ENCODE assay signal across 1 cellular context in genomic region chrX:119206203-119206602, GRCh38.
A peak's percentile ranks its signal among the peaks of the same experiment; 100 is the strongest.
TF ChIP-seq lines count a peak whose summit lies in the region.

No MANE protein-coding gene starts in this region.

TF ChIP-seq in K562, 482 proteins besides CTCF, POLR2A, EP300 and RAD21 (continued from another document and continues in another):
- no peak for TF ChIP-seq ZNF586 (CRISPR knock-in tag; conservative IDR thresholded peaks at IDR 0.05)
- TF ChIP-seq, protein P1, sequence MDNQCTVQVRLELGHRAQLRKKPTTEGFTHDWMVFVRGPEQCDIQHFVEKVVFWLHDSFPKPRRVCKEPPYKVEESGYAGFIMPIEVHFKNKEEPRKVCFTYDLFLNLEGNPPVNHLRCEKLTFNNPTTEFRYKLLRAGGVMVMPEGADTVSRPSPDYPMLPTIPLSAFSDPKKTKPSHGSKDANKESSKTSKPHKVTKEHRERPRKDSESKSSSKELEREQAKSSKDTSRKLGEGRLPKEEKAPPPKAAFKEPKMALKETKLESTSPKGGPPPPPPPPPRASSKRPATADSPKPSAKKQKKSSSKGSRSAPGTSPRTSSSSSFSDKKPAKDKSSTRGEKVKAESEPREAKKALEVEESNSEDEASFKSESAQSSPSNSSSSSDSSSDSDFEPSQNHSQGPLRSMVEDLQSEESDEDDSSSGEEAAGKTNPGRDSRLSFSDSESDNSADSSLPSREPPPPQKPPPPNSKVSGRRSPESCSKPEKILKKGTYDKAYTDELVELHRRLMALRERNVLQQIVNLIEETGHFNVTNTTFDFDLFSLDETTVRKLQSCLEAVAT (IDR thresholded peaks at IDR 0.05) = no peak
- no peak for TF ChIP-seq ZNF740 (CRISPR knock-in tag; IDR thresholded peaks at IDR 0.05)
- 0 out of 4 replicates have a peak, but pooled peaks of 1 of the 2 experiments have one; percentile 42 for TF ChIP-seq ZNF740 (tag; IDR thresholded peaks at IDR 0.05)
- TF ChIP-seq TRIM25 (IDR thresholded peaks at IDR 0.05; ENCODE audit: borderline replicate concordance) = no peak
- TF ChIP-seq SP1 (CRISPR knock-in tag; IDR thresholded peaks at IDR 0.05) = no peak
- TF ChIP-seq PTRF (tag; IDR thresholded peaks at IDR 0.05) = no peak
- no peak for TF ChIP-seq NFATC3 (IDR thresholded peaks at IDR 0.05)
- TF ChIP-seq GTF2A2 (tag; IDR thresholded peaks at IDR 0.05) = no peak
- TF ChIP-seq ZNF184 (CRISPR knock-in tag; IDR thresholded peaks at IDR 0.05) = no peak
- TF ChIP-seq, protein P2, sequence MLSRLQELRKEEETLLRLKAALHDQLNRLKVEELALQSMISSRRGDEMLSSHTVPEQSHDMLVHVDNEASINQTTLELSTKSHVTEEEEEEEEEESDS (CRISPR knock-in tag; IDR thresholded peaks at IDR 0.05) = no peak
- TF ChIP-seq ZNF778 (CRISPR knock-in tag; IDR thresholded peaks at IDR 0.05) = no peak
- no peak for TF ChIP-seq SPI1 (IDR thresholded peaks at IDR 0.05; ENCODE audit: borderline replicate concordance, low read depth, low read length)
- no peak for TF ChIP-seq ZNF212 (CRISPR knock-in tag; IDR thresholded peaks at IDR 0.05)
- TF ChIP-seq ATF1 (CRISPR knock-in tag; IDR thresholded peaks at IDR 0.05) = no peak
- TF ChIP-seq ATF1 (tag; IDR thresholded peaks at IDR 0.05) = peak; percentile 22; the same call in 1 of the 2 replicates
- TF ChIP-seq ZNF347 (CRISPR knock-in tag; IDR thresholded peaks at IDR 0.05; ENCODE audit: low read depth) = no peak
- TF ChIP-seq HDAC8 (tag; IDR thresholded peaks at IDR 0.05) = no peak
- no peak for TF ChIP-seq KAT2B (IDR thresholded peaks at IDR 0.05; ENCODE audit: low read depth, low read length)
- no peak for TF ChIP-seq SAP30 (IDR thresholded peaks at IDR 0.05; ENCODE audit: borderline replicate concordance, insufficient read depth, low read depth, low read length, poor library complexity, severe bottlenecking)
- no peak for TF ChIP-seq POLR2AphosphoS5 (IDR thresholded peaks at IDR 0.05; ENCODE audit: control insufficient read depth, insufficient read depth, low read depth, low read length)
- no peak for TF ChIP-seq NR2C2 (CRISPR knock-in tag; IDR thresholded peaks at IDR 0.05)
- peak; percentile 74 for TF ChIP-seq NR2C2 (tag; IDR thresholded peaks at IDR 0.05)
- no peak for TF ChIP-seq ZNF134 (CRISPR knock-in tag; conservative IDR thresholded peaks at IDR 0.05)
- peak; percentile 17; the same call in 1 of the 2 replicates for TF ChIP-seq FOXJ2 (tag; IDR thresholded peaks at IDR 0.05)
- no peak for TF ChIP-seq EGR1 (conservative IDR thresholded peaks at IDR 0.05)
- no peak for TF ChIP-seq ZNF24 (IDR thresholded peaks at IDR 0.05)
- no peak for TF ChIP-seq FOXA1 (IDR thresholded peaks at IDR 0.05; ENCODE audit: borderline replicate concordance)
- TF ChIP-seq CBX2 (IDR thresholded peaks at IDR 0.05; ENCODE audit: insufficient read depth, low read length, poor library complexity, severe bottlenecking) = no peak
- TF ChIP-seq ZNF354B (CRISPR knock-in tag; IDR thresholded peaks at IDR 0.05) = no peak
- no peak for TF ChIP-seq ZC3H11A (IDR thresholded peaks at IDR 0.05; ENCODE audit: low read depth, low read length)
- TF ChIP-seq FOXA3 (CRISPR knock-in tag; conservative IDR thresholded peaks at IDR 0.05 in 1 of 2, IDR thresholded peaks at IDR 0.05 in 1 of 2) = no peak
- no peak for TF ChIP-seq ESRRB (CRISPR knock-in tag; IDR thresholded peaks at IDR 0.05; ENCODE audit: borderline replicate concordance)
- TF ChIP-seq STAT5B (CRISPR knock-in tag; IDR thresholded peaks at IDR 0.05) = no peak
- TF ChIP-seq TBL1XR1 (IDR thresholded peaks at IDR 0.05; ENCODE audit: low read length in 2 of 2) = no peak
- TF ChIP-seq, protein P3, sequence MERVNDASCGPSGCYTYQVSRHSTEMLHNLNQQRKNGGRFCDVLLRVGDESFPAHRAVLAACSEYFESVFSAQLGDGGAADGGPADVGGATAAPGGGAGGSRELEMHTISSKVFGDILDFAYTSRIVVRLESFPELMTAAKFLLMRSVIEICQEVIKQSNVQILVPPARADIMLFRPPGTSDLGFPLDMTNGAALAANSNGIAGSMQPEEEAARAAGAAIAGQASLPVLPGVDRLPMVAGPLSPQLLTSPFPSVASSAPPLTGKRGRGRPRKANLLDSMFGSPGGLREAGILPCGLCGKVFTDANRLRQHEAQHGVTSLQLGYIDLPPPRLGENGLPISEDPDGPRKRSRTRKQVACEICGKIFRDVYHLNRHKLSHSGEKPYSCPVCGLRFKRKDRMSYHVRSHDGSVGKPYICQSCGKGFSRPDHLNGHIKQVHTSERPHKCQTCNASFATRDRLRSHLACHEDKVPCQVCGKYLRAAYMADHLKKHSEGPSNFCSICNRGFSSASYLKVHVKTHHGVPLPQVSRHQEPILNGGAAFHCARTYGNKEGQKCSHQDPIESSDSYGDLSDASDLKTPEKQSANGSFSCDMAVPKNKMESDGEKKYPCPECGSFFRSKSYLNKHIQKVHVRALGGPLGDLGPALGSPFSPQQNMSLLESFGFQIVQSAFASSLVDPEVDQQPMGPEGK (CRISPR knock-in tag; IDR thresholded peaks at IDR 0.05; ENCODE audit: borderline replicate concordance) = no peak
- no peak for TF ChIP-seq YY1 (IDR thresholded peaks at IDR 0.05; ENCODE audit: borderline replicate concordance in 1 of 3, control insufficient read depth in 1 of 3, extremely low read depth in 1 of 3, insufficient read depth in 3 of 3, insufficient read length in 1 of 3, insufficient replicate concordance in 2 of 3, low read depth in 1 of 3, low read length in 2 of 3)
- TF ChIP-seq, protein P4, sequence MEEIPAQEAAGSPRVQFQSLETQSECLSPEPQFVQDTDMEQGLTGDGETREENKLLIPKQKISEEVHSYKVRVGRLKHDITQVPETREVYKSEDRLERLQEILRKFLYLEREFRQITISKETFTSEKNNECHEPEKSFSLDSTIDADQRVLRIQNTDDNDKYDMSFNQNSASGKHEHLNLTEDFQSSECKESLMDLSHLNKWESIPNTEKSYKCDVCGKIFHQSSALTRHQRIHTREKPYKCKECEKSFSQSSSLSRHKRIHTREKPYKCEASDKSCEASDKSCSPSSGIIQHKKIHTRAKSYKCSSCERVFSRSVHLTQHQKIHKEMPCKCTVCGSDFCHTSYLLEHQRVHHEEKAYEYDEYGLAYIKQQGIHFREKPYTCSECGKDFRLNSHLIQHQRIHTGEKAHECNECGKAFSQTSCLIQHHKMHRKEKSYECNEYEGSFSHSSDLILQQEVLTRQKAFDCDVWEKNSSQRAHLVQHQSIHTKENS (CRISPR knock-in tag; IDR thresholded peaks at IDR 0.05) = no peak
- no peak for TF ChIP-seq EHMT2 (IDR thresholded peaks at IDR 0.05)
- TF ChIP-seq ATF7 (IDR thresholded peaks at IDR 0.05) = peak; percentile 91
- no peak for TF ChIP-seq RBM17 (IDR thresholded peaks at IDR 0.05; ENCODE audit: borderline replicate concordance, low read depth, low read length)
- TF ChIP-seq, protein P5, sequence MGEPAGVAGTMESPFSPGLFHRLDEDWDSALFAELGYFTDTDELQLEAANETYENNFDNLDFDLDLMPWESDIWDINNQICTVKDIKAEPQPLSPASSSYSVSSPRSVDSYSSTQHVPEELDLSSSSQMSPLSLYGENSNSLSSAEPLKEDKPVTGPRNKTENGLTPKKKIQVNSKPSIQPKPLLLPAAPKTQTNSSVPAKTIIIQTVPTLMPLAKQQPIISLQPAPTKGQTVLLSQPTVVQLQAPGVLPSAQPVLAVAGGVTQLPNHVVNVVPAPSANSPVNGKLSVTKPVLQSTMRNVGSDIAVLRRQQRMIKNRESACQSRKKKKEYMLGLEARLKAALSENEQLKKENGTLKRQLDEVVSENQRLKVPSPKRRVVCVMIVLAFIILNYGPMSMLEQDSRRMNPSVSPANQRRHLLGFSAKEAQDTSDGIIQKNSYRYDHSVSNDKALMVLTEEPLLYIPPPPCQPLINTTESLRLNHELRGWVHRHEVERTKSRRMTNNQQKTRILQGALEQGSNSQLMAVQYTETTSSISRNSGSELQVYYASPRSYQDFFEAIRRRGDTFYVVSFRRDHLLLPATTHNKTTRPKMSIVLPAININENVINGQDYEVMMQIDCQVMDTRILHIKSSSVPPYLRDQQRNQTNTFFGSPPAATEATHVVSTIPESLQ (CRISPR knock-in tag; IDR thresholded peaks at IDR 0.05) = no peak
- no peak for TF ChIP-seq LARP7 (IDR thresholded peaks at IDR 0.05)
- no peak for TF ChIP-seq ZNF23 (CRISPR knock-in tag; IDR thresholded peaks at IDR 0.05)
- TF ChIP-seq ZBED1 (IDR thresholded peaks at IDR 0.05) = no peak
- TF ChIP-seq ZFP91 (CRISPR knock-in tag; IDR thresholded peaks at IDR 0.05) = no peak
- no peak for TF ChIP-seq TARDBP (IDR thresholded peaks at IDR 0.05)
- TF ChIP-seq NCOA4 (IDR thresholded peaks at IDR 0.05; ENCODE audit: partially characterized antibody) = no peak
- no peak for TF ChIP-seq ZNF274 (IDR thresholded peaks at IDR 0.05; ENCODE audit: borderline replicate concordance, low read depth, low read length)
- no peak for TF ChIP-seq NFIC (IDR thresholded peaks at IDR 0.05)
- TF ChIP-seq HLTF (IDR thresholded peaks at IDR 0.05) = no peak
- no peak for TF ChIP-seq FOXP1 (CRISPR knock-in tag; IDR thresholded peaks at IDR 0.05)
- TF ChIP-seq, protein P6, sequence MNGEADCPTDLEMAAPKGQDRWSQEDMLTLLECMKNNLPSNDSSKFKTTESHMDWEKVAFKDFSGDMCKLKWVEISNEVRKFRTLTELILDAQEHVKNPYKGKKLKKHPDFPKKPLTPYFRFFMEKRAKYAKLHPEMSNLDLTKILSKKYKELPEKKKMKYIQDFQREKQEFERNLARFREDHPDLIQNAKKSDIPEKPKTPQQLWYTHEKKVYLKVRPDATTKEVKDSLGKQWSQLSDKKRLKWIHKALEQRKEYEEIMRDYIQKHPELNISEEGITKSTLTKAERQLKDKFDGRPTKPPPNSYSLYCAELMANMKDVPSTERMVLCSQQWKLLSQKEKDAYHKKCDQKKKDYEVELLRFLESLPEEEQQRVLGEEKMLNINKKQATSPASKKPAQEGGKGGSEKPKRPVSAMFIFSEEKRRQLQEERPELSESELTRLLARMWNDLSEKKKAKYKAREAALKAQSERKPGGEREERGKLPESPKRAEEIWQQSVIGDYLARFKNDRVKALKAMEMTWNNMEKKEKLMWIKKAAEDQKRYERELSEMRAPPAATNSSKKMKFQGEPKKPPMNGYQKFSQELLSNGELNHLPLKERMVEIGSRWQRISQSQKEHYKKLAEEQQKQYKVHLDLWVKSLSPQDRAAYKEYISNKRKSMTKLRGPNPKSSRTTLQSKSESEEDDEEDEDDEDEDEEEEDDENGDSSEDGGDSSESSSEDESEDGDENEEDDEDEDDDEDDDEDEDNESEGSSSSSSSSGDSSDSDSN (IDR thresholded peaks at IDR 0.05; ENCODE audit: borderline replicate concordance in 1 of 2, low read depth in 2 of 2, low read length in 2 of 2) = no peak
- no peak for TF ChIP-seq TGIF2 (CRISPR knock-in tag; IDR thresholded peaks at IDR 0.05)
- TF ChIP-seq MTA2 (IDR thresholded peaks at IDR 0.05; ENCODE audit: low read depth) = no peak
- TF ChIP-seq, protein P7, sequence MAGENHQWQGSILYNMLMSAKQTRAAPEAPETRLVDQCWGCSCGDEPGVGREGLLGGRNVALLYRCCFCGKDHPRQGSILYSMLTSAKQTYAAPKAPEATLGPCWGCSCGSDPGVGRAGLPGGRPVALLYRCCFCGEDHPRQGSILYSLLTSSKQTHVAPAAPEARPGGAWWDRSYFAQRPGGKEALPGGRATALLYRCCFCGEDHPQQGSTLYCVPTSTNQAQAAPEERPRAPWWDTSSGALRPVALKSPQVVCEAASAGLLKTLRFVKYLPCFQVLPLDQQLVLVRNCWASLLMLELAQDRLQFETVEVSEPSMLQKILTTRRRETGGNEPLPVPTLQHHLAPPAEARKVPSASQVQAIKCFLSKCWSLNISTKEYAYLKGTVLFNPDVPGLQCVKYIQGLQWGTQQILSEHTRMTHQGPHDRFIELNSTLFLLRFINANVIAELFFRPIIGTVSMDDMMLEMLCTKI (IDR thresholded peaks at IDR 0.05; ENCODE audit: partially characterized antibody) = no peak
